8 cellular contexts compared by ENCODE assay signal in the genomic region with DNA sequence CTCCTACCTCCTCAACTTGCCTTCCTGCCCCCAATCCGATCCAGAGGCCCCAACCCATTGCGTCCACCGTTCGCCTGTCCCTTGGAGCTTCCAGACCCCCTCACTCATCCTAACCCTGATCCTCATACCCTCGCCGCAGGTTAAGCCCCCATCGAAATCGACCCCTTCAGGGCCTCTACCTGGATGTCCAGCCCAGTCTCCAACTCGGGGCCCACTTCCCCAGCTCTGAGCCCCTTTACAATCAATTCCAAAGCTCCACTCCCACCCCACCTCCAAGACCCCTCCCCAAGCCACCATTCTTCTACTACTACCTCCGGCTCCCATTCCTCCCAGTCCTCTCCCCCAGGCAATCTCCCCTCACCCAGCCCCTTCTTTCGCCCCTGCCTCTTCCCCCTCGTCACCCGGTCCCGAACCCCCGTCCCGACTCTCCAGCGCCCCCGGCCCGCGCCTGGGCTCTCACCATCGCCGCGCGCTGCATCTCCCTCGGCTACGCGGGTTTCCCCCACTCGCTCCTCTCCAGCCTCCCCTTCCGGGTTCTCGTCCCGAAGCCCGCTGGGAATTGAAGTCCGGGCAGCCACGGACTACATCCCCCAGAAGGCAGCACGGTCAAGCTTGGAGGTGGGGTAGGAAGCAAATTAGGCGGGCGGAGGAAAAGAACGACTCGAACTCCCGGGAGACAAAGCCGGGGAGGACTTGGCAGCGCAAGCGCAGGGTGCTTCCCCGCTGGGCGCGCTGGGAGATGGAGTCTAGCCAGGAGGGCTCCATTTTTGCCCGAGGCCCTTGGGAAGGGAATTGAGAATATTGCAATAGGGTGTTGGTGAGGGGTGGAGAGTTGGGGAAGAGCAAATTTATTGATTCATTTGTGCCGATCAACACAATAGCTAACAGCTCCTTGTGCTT. TPM values are rescaled to one million over a fixed set of nuclear protein-coding genes. Genes with fewer than 3 reads are reported as not detected.
DNase-seq lines count a peak whose midpoint lies in the region; ATAC-seq and TF ChIP-seq lines count a peak whose summit lies in the region.

A gene with protein sequence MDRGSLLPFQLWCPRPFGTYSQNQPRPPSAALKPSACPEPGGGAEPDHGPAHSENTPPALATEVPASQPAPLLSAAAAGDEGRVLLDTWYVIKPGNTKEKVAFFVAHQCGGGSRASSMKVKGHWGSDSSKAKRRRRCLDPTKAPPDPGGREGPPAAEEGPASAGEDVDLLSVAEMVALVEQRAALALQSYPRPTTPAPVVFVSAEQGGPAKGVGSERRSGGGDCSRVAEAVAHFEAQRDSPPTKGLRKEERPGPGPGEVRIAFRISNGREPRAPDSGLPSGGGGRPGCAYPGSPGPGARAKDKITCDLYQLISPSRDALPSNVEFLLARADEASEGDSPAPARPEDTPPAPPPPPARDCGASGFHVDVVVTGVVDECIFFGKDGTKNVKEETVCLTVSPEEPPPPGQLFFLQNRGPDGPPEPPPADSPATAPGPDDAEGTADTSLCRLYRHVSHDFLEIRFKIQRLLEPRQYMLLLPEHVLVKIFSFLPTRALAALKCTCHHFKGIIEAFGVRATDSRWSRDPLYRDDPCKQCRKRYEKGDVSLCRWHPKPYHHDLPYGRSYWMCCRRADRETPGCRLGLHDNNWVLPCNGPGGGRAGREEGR (minus strand): TSS at position 508 of the 900 bp plus-strand sequence. CDS start 17,401 bp downstream, outside the sequence.

- TF ChIP-seq CTCF in GM12873 (IDR thresholded peaks at IDR 0.05; ENCODE audit: insufficient read depth, low read depth, low read length, missing control alignments), result peak; percentile 34
- TF ChIP-seq CTCF in cardiac muscle cell (IDR thresholded peaks at IDR 0.05; ENCODE audit: low read depth, low read length), result peak; percentile 28
- peak; percentile 24 for TF ChIP-seq CTCF in parathyroid adenoma (IDR thresholded peaks at IDR 0.05)
- peak in 2 of 5 experiments; percentile 3 to 12 for TF ChIP-seq CTCF in transverse colon (IDR thresholded peaks at IDR 0.05)

- peaks cover 13% of the 10 kb centered on the region for H3K4me1 ChIP-seq in adipocyte (ENCODE audit: control insufficient read depth, insufficient read depth, low read length)
- no peaks in the 10 kb centered on the region for H3K4me1 ChIP-seq in cardiac muscle cell (ENCODE audit: low read depth)
- H3K4me1 ChIP-seq in parathyroid adenoma, result peaks cover 6% of the 10 kb centered on the region
- H3K4me1 ChIP-seq in transverse colon, result peaks cover 6 to 27% (median 16%) of the 10 kb centered on the region in 4 donors

- H3K36me3 ChIP-seq in adipocyte (ENCODE audit: control insufficient read depth, insufficient read depth, low read length, severe bottlenecking), result no peaks in the 10 kb centered on the region
- H3K36me3 ChIP-seq in cardiac muscle cell, result no peaks in the 10 kb centered on the region
- H3K36me3 ChIP-seq in parathyroid adenoma (ENCODE audit: control insufficient read depth, insufficient read depth, low read length), result no peaks in the 10 kb centered on the region
- H3K36me3 ChIP-seq in transverse colon, result no peaks in the 10 kb centered on the region

- H3K9ac ChIP-seq in adipocyte (ENCODE audit: low read length), result peak within 1 kb of the TSS; percentile 96
- no peak within 1 kb of the TSS for H3K9ac ChIP-seq in parathyroid adenoma

- TF ChIP-seq POLR2A in transverse colon (IDR thresholded peaks at IDR 0.05), result peak; percentile 93

- H3K27me3 ChIP-seq in adipocyte (replicated peaks; ENCODE audit: control insufficient read depth, insufficient read depth, low read length) (no peaks in the 10 kb centered on the region), cardiac muscle cell (no peaks in the 10 kb centered on the region), parathyroid adenoma (ENCODE audit: control insufficient read depth, insufficient read depth, low read length) (no peaks in the 10 kb centered on the region), transverse colon (no peaks in the 10 kb centered on the region)

- H3K27ac ChIP-seq in cardiac muscle cell (peak within 1 kb of the TSS; percentile 50), parathyroid adenoma (peak within 1 kb of the TSS; percentile 34), transverse colon (peak within 1 kb of the TSS; percentile 79 to 93 (median 84))

- intact Hi-C loops in transverse colon (cut with DNase I; ENCODE audit: low total_unique reads), result no loop called here

- in situ Hi-C loops in transverse colon (cut with MboI; ENCODE audit: low pct_ligation_motif_present in 1 of 4, low pct_unique_long_range_greater_than_20kb in 1 of 4, low sequenced_read_pairs in 3 of 4), result no loop called here

- H3K4me3 ChIP-seq in adipocyte (ENCODE audit: low read length) (peak within 1 kb of the TSS; percentile 99), cardiac muscle cell (peak within 1 kb of the TSS; percentile 65), parathyroid adenoma (ENCODE audit: low read depth, low read length) (peak within 1 kb of the TSS; percentile 56), transverse colon (peak within 1 kb of the TSS; percentile 74 to 98 (median 86))

- peak within 1 kb of the TSS; percentile 82 for H3K4me2 ChIP-seq in parathyroid adenoma (ENCODE audit: low read length)

- ATAC-seq in HG02759 (IDR thresholded peaks at IDR 0.05; ENCODE audit: unreplicated experiment), result peak; percentile 95

- H3K9me3 ChIP-seq in adipocyte (ENCODE audit: control insufficient read depth, low read length), result no peaks in the 10 kb centered on the region
- H3K9me3 ChIP-seq in cardiac muscle cell (ENCODE audit: low read depth), result no peaks in the 10 kb centered on the region
- H3K9me3 ChIP-seq in parathyroid adenoma (ENCODE audit: control insufficient read depth, low read length), result no peaks in the 10 kb centered on the region
- H3K9me3 ChIP-seq in transverse colon, result no peaks in the 10 kb centered on the region

- H2AFZ ChIP-seq in parathyroid adenoma, result peak within 1 kb of the TSS; percentile 89

- H3K79me2 ChIP-seq in parathyroid adenoma, result peaks cover 47% of the 10 kb centered on the region

- no peak for TF ChIP-seq EP300 in transverse colon (IDR thresholded peaks at IDR 0.05; ENCODE audit: low read depth)

- WGBS in transverse colon (ENCODE audit: low coverage in 1 of 2), 2 donors, result 2% methylated on average over 21 to 44 of the region's 48 CpGs

- DNase-seq in NCI-H1436 (lab: John Stamatoyannopoulos, UW) (peak; percentile 99), T follicular helper cell (ENCODE audit: low read depth) (peak; percentile 89), adipocyte (ENCODE audit: low read depth) (peak; percentile 99), cardiac muscle cell (ENCODE audit: low read depth in 1 of 2, low spot score in 1 of 2) (peak; percentile 97 to 100), transverse colon (peak; percentile 97)

RNA-seq across cellular contexts. Expression of the gene that starts here (rescaled TPM):
- total RNA-seq in cardiac muscle cell (34.8 and 48.2 TPM in 2 replicates), transverse colon (10 to 100 TPM; 14.1 to 40.8 (median 19.6) TPM)
- 39.3 and 42.5 TPM in 2 replicates for polyA plus RNA-seq in cardiac muscle cell

Comparison
In these comparisons a context has a peak if more than half of its experiments do, and no peak if none do; other contexts are left out.
1. Peak in every context shown above with its lines: DNase-seq, ATAC-seq, H3K4me3 ChIP-seq and H3K27ac ChIP-seq.
2. H3K27ac ChIP-seq: peak in every context shown above with its lines; median percentile 84 in transverse colon; 50 in cardiac muscle cell; 34 in parathyroid adenoma.